20 cellular contexts compared by ENCODE assay signal in the genomic region with DNA sequence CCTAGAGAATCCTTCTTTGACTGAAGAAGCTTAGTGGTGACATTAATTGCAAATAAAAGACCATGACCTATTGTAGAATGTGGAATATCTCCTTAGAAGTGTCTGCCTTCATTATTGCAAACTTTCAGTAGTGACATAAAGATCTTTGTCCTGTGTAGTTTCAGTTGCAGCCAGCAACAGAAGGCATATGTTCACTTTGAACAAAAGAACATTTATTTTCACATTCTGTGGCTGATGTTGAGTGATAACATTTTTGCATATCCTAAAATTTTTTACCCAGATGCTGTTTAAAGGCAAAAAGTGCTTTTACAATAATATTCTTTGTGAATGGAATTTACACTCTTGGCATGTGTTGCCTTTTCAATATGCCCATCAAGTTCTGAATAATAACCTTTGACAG.
"Had no signal": no experiment of that assay in that cellular context is flagged by ENCODE, and none has a peak within 500 bp of the region (broad histone marks: within the 10 kb centered on the region; RNA-seq: fewer than 3 reads in every experiment).

No MANE protein-coding gene starts in this region.

- H3K9ac ChIP-seq: neural progenitor cell had no signal

- H3K36me3 Mint-ChIP-seq: naive thymus-derived CD8-positive, alpha-beta T cell; neural progenitor cell; stimulated activated naive B cell treated with anti-CD40 and anti-IgM and Interleukin-4, amounts not matched to agents 10 μg/mL and 1 μg/mL and 100 μg/mL, for 72 hours had no signal

- H3K4me1 ChIP-seq: esophagus muscularis mucosa, gastroesophageal sphincter, neural progenitor cell, pancreas, psoas muscle had no signal

- H3K79me2 ChIP-seq: hepatocyte had no signal

- H3K4me1 Mint-ChIP-seq: central memory CD8-positive, alpha-beta T cell; naive thymus-derived CD8-positive, alpha-beta T cell; stimulated activated naive B cell treated with anti-CD40 and anti-IgM and Interleukin-4, amounts not matched to agents 10 μg/mL and 1 μg/mL and 100 μg/mL, for 72 hours; stimulated activated naive CD8-positive, alpha-beta T cell treated with anti-CD3 and anti-CD28 coated beads, Interleukin-15, amount 100 ng/mL, for 72 hours had no signal

- H3K4me2 ChIP-seq: hepatocyte, neural progenitor cell had no signal

- H2AFZ ChIP-seq: hepatocyte, neural progenitor cell had no signal

- H3K4me3 Mint-ChIP-seq: central memory CD8-positive, alpha-beta T cell; effector memory CD8-positive, alpha-beta T cell; naive thymus-derived CD8-positive, alpha-beta T cell; neural progenitor cell; stimulated activated naive B cell treated with anti-CD40 and anti-IgM and Interleukin-4, amounts not matched to agents 10 μg/mL and 1 μg/mL and 100 μg/mL, for 72 hours; stimulated activated naive CD8-positive, alpha-beta T cell treated with anti-CD3 and anti-CD28 coated beads, Interleukin-15, amount 100 ng/mL, for 72 hours had no signal

- H3K27me3 ChIP-seq: esophagus muscularis mucosa, gastroesophageal sphincter, hepatocyte, neural progenitor cell had no signal

- H3K27ac ChIP-seq: epithelial cell of prostate, esophagus muscularis mucosa, gastroesophageal sphincter, hepatocyte, neural progenitor cell, pancreas, psoas muscle had no signal

- H3K9me3 Mint-ChIP-seq: central memory CD8-positive, alpha-beta T cell; effector memory CD8-positive, alpha-beta T cell; stimulated activated naive CD8-positive, alpha-beta T cell treated with anti-CD3 and anti-CD28 coated beads, Interleukin-15, amount 100 ng/mL, for 72 hours had no signal

- H3K9me3 ChIP-seq: esophagus muscularis mucosa, gastroesophageal sphincter, mucosa of descending colon, pancreas, psoas muscle had no signal

- H3K4me3 ChIP-seq: esophagus muscularis mucosa, gastroesophageal sphincter, hepatocyte, mucosa of descending colon, neural progenitor cell, pancreas, psoas muscle had no signal

- DNase-seq: effector memory CD8-positive, alpha-beta T cell; head of caudate nucleus; left colon; mucosa of descending colon; naive thymus-derived CD8-positive, alpha-beta T cell; occipital lobe; pancreas; psoas muscle; stimulated activated CD4-positive, alpha-beta T cell treated with anti-CD3 and anti-CD28 coated beads, Interleukin-2, amount 100 ng/mL, for 24 hours; stimulated activated CD4-positive, alpha-beta T cell treated with anti-CD3 and anti-CD28 coated beads, Interleukin-4, amount 100 ng/mL, for 4 hours; stimulated activated naive B cell treated with anti-CD40 and anti-IgM and Interleukin-4, amounts not matched to agents 10 μg/mL and 1 μg/mL and 100 μg/mL, for 72 hours; stimulated activated naive CD8-positive, alpha-beta T cell treated with anti-CD3 and anti-CD28 coated beads, Interleukin-15, amount 100 ng/mL, for 72 hours; substantia nigra had no signal

- H3K27ac Mint-ChIP-seq: effector memory CD8-positive, alpha-beta T cell; naive thymus-derived CD8-positive, alpha-beta T cell; neural progenitor cell; stimulated activated naive B cell treated with anti-CD40 and anti-IgM and Interleukin-4, amounts not matched to agents 10 μg/mL and 1 μg/mL and 100 μg/mL, for 72 hours; stimulated activated naive CD8-positive, alpha-beta T cell treated with anti-CD3 and anti-CD28 coated beads, Interleukin-15, amount 100 ng/mL, for 72 hours had no signal

- H3K36me3 ChIP-seq: esophagus muscularis mucosa, gastroesophageal sphincter, neural progenitor cell, pancreas had no signal

- ATAC-seq: effector memory CD8-positive, alpha-beta T cell; gastroesophageal sphincter; left colon; mucosa of descending colon; naive thymus-derived CD8-positive, alpha-beta T cell; pancreas; psoas muscle; sciatic nerve; stimulated activated naive B cell treated with anti-CD40 and anti-IgM and Interleukin-4, amounts not matched to agents 10 μg/mL and 1 μg/mL and 100 μg/mL, for 72 hours; stimulated activated naive CD8-positive, alpha-beta T cell treated with anti-CD3 and anti-CD28 coated beads, Interleukin-15, amount 100 ng/mL, for 72 hours had no signal
